Comparison of ENCODE assay signal across 1 cellular context in genomic region chr2:69244889-69245288, GRCh38.
TF ChIP-seq lines count a peak whose summit lies in the region.

No MANE protein-coding gene starts in this region.

TF ChIP-seq in IMR-90, 13 proteins besides CTCF, POLR2A, EP300 and RAD21:
- no peak for TF ChIP-seq ELK1 (IDR thresholded peaks at IDR 0.05; ENCODE audit: borderline replicate concordance, low read depth, low read length)
- TF ChIP-seq CEBPB (IDR thresholded peaks at IDR 0.05; ENCODE audit: low read depth, low read length) = no peak
- no peak for TF ChIP-seq RCOR1 (IDR thresholded peaks at IDR 0.05; ENCODE audit: insufficient replicate concordance, low read length)
- TF ChIP-seq USF2 (IDR thresholded peaks at IDR 0.05; ENCODE audit: low read depth, low read length) = no peak
- TF ChIP-seq CHD1 (IDR thresholded peaks at IDR 0.05; ENCODE audit: low read depth, low read length) = no peak
- TF ChIP-seq MAFK (IDR thresholded peaks at IDR 0.05; ENCODE audit: low read depth, low read length) = no peak
- no peak for TF ChIP-seq BHLHE40 (IDR thresholded peaks at IDR 0.05; ENCODE audit: low read depth, low read length)
- no peak for TF ChIP-seq MAZ (IDR thresholded peaks at IDR 0.05; ENCODE audit: borderline replicate concordance, low read depth, low read length)
- TF ChIP-seq MXI1 (IDR thresholded peaks at IDR 0.05; ENCODE audit: borderline replicate concordance, low read depth, low read length) = no peak
- no peak for TF ChIP-seq FOS (IDR thresholded peaks at IDR 0.05; ENCODE audit: low read depth, low read length)
- no peak for TF ChIP-seq RFX5 (IDR thresholded peaks at IDR 0.05; ENCODE audit: low read depth, low read length)
- TF ChIP-seq NFE2L2 (IDR thresholded peaks at IDR 0.05; ENCODE audit: low read depth, low read length) = no peak
- TF ChIP-seq SMC3 (IDR thresholded peaks at IDR 0.05; ENCODE audit: low read depth, low read length) = no peak
